Comparison of ENCODE assay signal across 8 cellular contexts in genomic region chr10:26448706-26449435, GRCh38. TPM values are rescaled to one million over a fixed set of nuclear protein-coding genes. Genes with fewer than 3 reads are reported as not detected.
A peak's percentile ranks its signal among the peaks of the same experiment; 100 is the strongest.
DNase-seq lines count a peak whose midpoint lies in the region; ATAC-seq and TF ChIP-seq lines count a peak whose summit lies in the region.

No MANE protein-coding gene starts in this region.

- CTCF ChIA-PET in activated naive CD4-positive, alpha-beta T cell treated with anti-CD3 and anti-CD28 coated beads for 36 hours (lab: Charles Lee): no interaction called here

- no peaks in the 10 kb centered on the region for H3F3A ChIP-seq in Loucy (ENCODE audit: low read depth)

- H3K36me3 ChIP-seq in Loucy (ENCODE audit: insufficient read depth, low read length) (no peaks in the 10 kb centered on the region), vagina (no peaks in the 10 kb centered on the region)

- no peaks in the 10 kb centered on the region for H4K20me1 ChIP-seq in Loucy (ENCODE audit: insufficient read depth, low read length, poor library complexity, severe bottlenecking)

- peak overlapping the region; percentile 54 for H3K4me3 Mint-ChIP-seq in activated naive CD4-positive, alpha-beta T cell treated with anti-CD3 and anti-CD28 coated beads for 36 hours

- no peak for TF ChIP-seq POLR2A in vagina (IDR thresholded peaks at IDR 0.05)

- no peak overlapping the region for H3K27ac ChIP-seq in vagina

- ATAC-seq in GM21619 (IDR thresholded peaks at IDR 0.05; ENCODE audit: unreplicated experiment): peak; percentile 89
- no peak for ATAC-seq in sciatic nerve

- no peaks in the 10 kb centered on the region for H3K9me3 ChIP-seq in Loucy (ENCODE audit: insufficient read depth, low read depth, low read length)
- no peaks in the 10 kb centered on the region for H3K9me3 ChIP-seq in vagina

- peaks cover 32% of the 10 kb centered on the region for H3K36me3 Mint-ChIP-seq in activated naive CD4-positive, alpha-beta T cell treated with anti-CD3 and anti-CD28 coated beads for 36 hours (ENCODE audit: low read depth)

- peak overlapping the region; percentile 28 for H3K4me3 ChIP-seq in GM12865 (ENCODE audit: low read depth, low read length)
- H3K4me3 ChIP-seq in Loucy (ENCODE audit: low read length, poor library complexity, severe bottlenecking): peak overlapping the region; percentile 44
- no peak overlapping the region for H3K4me3 ChIP-seq in vagina

- DNase-seq in GM12865 (ENCODE audit: low read depth): peak; percentile 93
- DNase-seq in activated naive CD4-positive, alpha-beta T cell treated with anti-CD3 and anti-CD28 coated beads for 36 hours: peak; percentile 85
- no peak for DNase-seq in sciatic nerve (ENCODE audit: low spot score)
- no peak for DNase-seq in midbrain (lab: John Stamatoyannopoulos, UW)
- DNase-seq in NCI-H524 (lab: John Stamatoyannopoulos, UW): no peak
- no peak for DNase-seq in vagina (ENCODE audit: extremely low spot score in 2 of 2)

- H3K4me2 ChIP-seq in Loucy (ENCODE audit: low read depth, low read length, poor library complexity, severe bottlenecking): peak overlapping the region; percentile 60

- peaks cover 87% of the 10 kb centered on the region for H3K4me1 Mint-ChIP-seq in activated naive CD4-positive, alpha-beta T cell treated with anti-CD3 and anti-CD28 coated beads for 36 hours (ENCODE audit: low read depth)

- no peaks in the 10 kb centered on the region for H3K27me3 ChIP-seq in Loucy (ENCODE audit: insufficient read depth, low read length, poor library complexity, severe bottlenecking)
- no peaks in the 10 kb centered on the region for H3K27me3 ChIP-seq in vagina

- intact Hi-C loops in activated naive CD4-positive, alpha-beta T cell treated with anti-CD3 and anti-CD28 coated beads for 36 hours (cut with micrococcal nuclease): loop anchor here (5.0 to 10.0 kb wide), 3 partner anchors 234 to 653 kb away; partner anchors contain the start of genes ANKRD26 and GAD2
- intact Hi-C loops in sciatic nerve (cut with DNase I) (no loop called here), vagina (cut with DNase I) (no loop called here)

- peak overlapping the region; percentile 88 for H3K27ac Mint-ChIP-seq in activated naive CD4-positive, alpha-beta T cell treated with anti-CD3 and anti-CD28 coated beads for 36 hours

- H3K27me3 Mint-ChIP-seq in activated naive CD4-positive, alpha-beta T cell treated with anti-CD3 and anti-CD28 coated beads for 36 hours (ENCODE audit: low read depth): no peaks in the 10 kb centered on the region

- peaks cover 13% of the 10 kb centered on the region for H3K4me1 ChIP-seq in Loucy (ENCODE audit: insufficient read depth, low read length, poor library complexity, severe bottlenecking)
- no peaks in the 10 kb centered on the region for H3K4me1 ChIP-seq in vagina

- H3K9me2 ChIP-seq in Loucy (replicated peaks; ENCODE audit: low read depth, low read length): no peaks in the 10 kb centered on the region

- TF ChIP-seq CTCF in GM12865 (IDR thresholded peaks at IDR 0.05; ENCODE audit: insufficient read depth, low read depth, low read length, missing control alignments) (no peak), Loucy (conservative IDR thresholded peaks at IDR 0.05; ENCODE audit: low read length) (no peak), vagina (IDR thresholded peaks at IDR 0.05) (no peak)

- peaks cover 5% of the 10 kb centered on the region; the same call in 1 of the 2 replicates for H3K79me2 ChIP-seq in Loucy (ENCODE audit: insufficient read depth, low read length)

- H3K9me3 Mint-ChIP-seq in activated naive CD4-positive, alpha-beta T cell treated with anti-CD3 and anti-CD28 coated beads for 36 hours: peaks cover 6% of the 10 kb centered on the region

- H3K9ac ChIP-seq in Loucy (ENCODE audit: low read depth, low read length, poor library complexity, severe bottlenecking): peak overlapping the region; percentile 8

- peak overlapping the region; percentile 56 for H2AFZ ChIP-seq in Loucy (ENCODE audit: low read length)

RNA-seq across cellular contexts. Expression of gene APBB1IP, which starts 10.7 kb away (rescaled TPM):
- total RNA-seq in activated naive CD4-positive, alpha-beta T cell treated with anti-CD3 and anti-CD28 coated beads for 36 hours: 10 to 100 TPM; 29.4 to 30.9 TPM
- total RNA-seq in sciatic nerve (17.0 TPM), vagina (7.4 TPM)

Comparison
In these comparisons a context has a peak if more than half of its experiments do, and no peak if none do; other contexts are left out.
1. DNase-seq: peak in GM12865 (single experiment) and activated naive CD4-positive, alpha-beta T cell treated with anti-CD3 and anti-CD28 coated beads for 36 hours (single experiment); none in sciatic nerve (single experiment), midbrain (single experiment), NCI-H524 (0 of 2) and vagina (0 of 2).
2. H3K4me3 ChIP-seq: peak in GM12865 (single experiment) and Loucy (single experiment); none in vagina (0 of 2).